Comparison of ENCODE assay signal across 8 cellular contexts in genomic region chr14:60164404-60164716, GRCh38. TPM values are rescaled to one million over a fixed set of nuclear protein-coding genes. Genes with fewer than 3 reads are reported as not detected.
DNase-seq lines count a peak whose midpoint lies in the region; ATAC-seq and TF ChIP-seq lines count a peak whose summit lies in the region.

No MANE protein-coding gene starts in this region.

- H3K27ac ChIP-seq in HEK293 (ENCODE audit: extremely low read depth, low read depth, low read length) (peak overlapping the region; percentile 79), VCaP (peak overlapping the region; percentile 99), hepatocyte (peak overlapping the region; percentile 99)

- no peaks in the 10 kb centered on the region for H3K9me3 Mint-ChIP-seq in stimulated activated naive B cell treated with anti-CD40 and anti-IgM and Interleukin-4, amounts not matched to agents 10 μg/mL and 1 μg/mL and 100 μg/mL, for 72 hours

- H3K4me1 Mint-ChIP-seq in stimulated activated naive B cell treated with anti-CD40 and anti-IgM and Interleukin-4, amounts not matched to agents 10 μg/mL and 1 μg/mL and 100 μg/mL, for 72 hours = peaks cover 16 to 39% of the 10 kb centered on the region in 2 donors

- peaks cover 9% of the 10 kb centered on the region for H3K4me1 ChIP-seq in HEK293 (ENCODE audit: control insufficient read depth, insufficient read depth, low read length)
- H3K4me1 ChIP-seq in hepatocyte (ENCODE audit: insufficient read depth) = peaks cover 7% of the 10 kb centered on the region

- peaks cover 0 to 11% of the 10 kb centered on the region in 2 donors for H3K36me3 Mint-ChIP-seq in stimulated activated naive B cell treated with anti-CD40 and anti-IgM and Interleukin-4, amounts not matched to agents 10 μg/mL and 1 μg/mL and 100 μg/mL, for 72 hours

- peaks cover 49% of the 10 kb centered on the region for H3K79me2 ChIP-seq in hepatocyte

- POLR2A ChIA-PET in HEK293 (lab: Yijun Ruan, JAX) = interaction anchor here (1.0 to 1.6 kb wide), 4 partner anchors 69 to 680 kb away, joined by 3 to 7 read pairs (median 4); partner anchors contain the start of genes JKAMP, L3HYPDH, PCNX4 and PPM1A

- 17% methylated on average over 5 of the region's 5 CpGs for WGBS in hepatocyte (ENCODE audit: low lambda C conversion rate, missing lambda C conversion rate)

- peak in 1 of 2 donors; percentile 8 for ATAC-seq in stimulated activated naive B cell treated with anti-CD40 and anti-IgM and Interleukin-4, amounts not matched to agents 10 μg/mL and 1 μg/mL and 100 μg/mL, for 72 hours (replicated peaks)
- ATAC-seq in HG03460 (IDR thresholded peaks at IDR 0.05; ENCODE audit: unreplicated experiment) = no peak

- CTCF ChIA-PET in HEK293 (lab: Yijun Ruan, JAX) = interaction anchor here (0.6 to 2.1 kb wide), 6 partner anchors 9 to 203 kb away, joined by 3 to 6 read pairs (median 4); no protein-coding TSS in a partner anchor

- peak overlapping the region; percentile 93 to 97 for H3K4me3 Mint-ChIP-seq in stimulated activated naive B cell treated with anti-CD40 and anti-IgM and Interleukin-4, amounts not matched to agents 10 μg/mL and 1 μg/mL and 100 μg/mL, for 72 hours

- peak overlapping the region; percentile 79 for H3K4me2 ChIP-seq in hepatocyte

- H3K9me3 ChIP-seq in HEK293 (ENCODE audit: control insufficient read depth, insufficient read depth, low read depth, low read length) = no peaks in the 10 kb centered on the region
- no peaks in the 10 kb centered on the region for H3K9me3 ChIP-seq in hepatocyte (ENCODE audit: low read depth)

- H2AFZ ChIP-seq in hepatocyte = peak overlapping the region; percentile 69

- no peaks in the 10 kb centered on the region for H3K27me3 Mint-ChIP-seq in stimulated activated naive B cell treated with anti-CD40 and anti-IgM and Interleukin-4, amounts not matched to agents 10 μg/mL and 1 μg/mL and 100 μg/mL, for 72 hours

- no peaks in the 10 kb centered on the region for H3K9me2 ChIP-seq in hepatocyte (replicated peaks; ENCODE audit: insufficient read depth)

- H3K4me3 ChIP-seq in GM08714 (ENCODE audit: low read length) (peak overlapping the region; percentile 75), HEK293 (ENCODE audit: low read depth, low read length) (peak overlapping the region; percentile 93), hepatocyte (peak overlapping the region; percentile 94)

- H3K36me3 ChIP-seq in HEK293 (ENCODE audit: control insufficient read depth in 2 of 2, insufficient read depth in 1 of 2, low read length in 2 of 2) (no peaks in the 10 kb centered on the region), hepatocyte (replicated peaks; ENCODE audit: insufficient read depth, low read depth) (no peaks in the 10 kb centered on the region)

- peak overlapping the region; percentile 99 for H3K27ac Mint-ChIP-seq in stimulated activated naive B cell treated with anti-CD40 and anti-IgM and Interleukin-4, amounts not matched to agents 10 μg/mL and 1 μg/mL and 100 μg/mL, for 72 hours

- H3K27me3 ChIP-seq in hepatocyte = no peaks in the 10 kb centered on the region

- no peak for TF ChIP-seq CTCF in HEK293 (tag by site-specific recombination; IDR thresholded peaks at IDR 0.05)
- TF ChIP-seq CTCF in VCaP (conservative IDR thresholded peaks at IDR 0.05) = no peak
- TF ChIP-seq CTCF in hepatocyte (IDR thresholded peaks at IDR 0.05; ENCODE audit: poor library complexity) = no peak

- H4K20me1 ChIP-seq in hepatocyte (ENCODE audit: insufficient read depth, poor library complexity, severe bottlenecking) = no peaks in the 10 kb centered on the region

- DNase-seq in hepatocyte (ENCODE audit: low spot score) (no peak), NCI-H345 treated with DMSO at 0.1 percent for 48 hours (lab: John Stamatoyannopoulos, UW; ENCODE audit: unreplicated experiment) (no peak)
- no peak for DNase-seq in stimulated activated naive B cell treated with anti-CD40 and anti-IgM and Interleukin-4, amounts not matched to agents 10 μg/mL and 1 μg/mL and 100 μg/mL, for 72 hours
- DNase-seq in effector CD4-positive, alpha-beta T cell = no peak

TF ChIP-seq in HEK293, 187 proteins besides CTCF, POLR2A, EP300 and RAD21:
- TF ChIP-seq ZNF10 (tag by site-specific recombination; IDR thresholded peaks at IDR 0.05) (peak; percentile 54; the same call in 1 of the 2 replicates), ZNF174 (tag by site-specific recombination; IDR thresholded peaks at IDR 0.05) (no peak), ZNF660 (tag by site-specific recombination; IDR thresholded peaks at IDR 0.05) (0 out of 2 replicates have a peak, but pooled peaks have one; percentile 28), ZNF664 (tag by site-specific recombination; IDR thresholded peaks at IDR 0.05) (0 out of 2 replicates have a peak, but pooled peaks have one; percentile 6)

RNA-seq across cellular contexts. Expression of gene DHRS7, which starts 0.8 kb away (rescaled TPM):
- total RNA-seq in hepatocyte = 380 and 389 TPM in 2 replicates
- 304 and 389 TPM in 2 replicates for polyA plus RNA-seq in hepatocyte
